Comparison of ENCODE assay signal across 10 cellular contexts in the genomic region with DNA sequence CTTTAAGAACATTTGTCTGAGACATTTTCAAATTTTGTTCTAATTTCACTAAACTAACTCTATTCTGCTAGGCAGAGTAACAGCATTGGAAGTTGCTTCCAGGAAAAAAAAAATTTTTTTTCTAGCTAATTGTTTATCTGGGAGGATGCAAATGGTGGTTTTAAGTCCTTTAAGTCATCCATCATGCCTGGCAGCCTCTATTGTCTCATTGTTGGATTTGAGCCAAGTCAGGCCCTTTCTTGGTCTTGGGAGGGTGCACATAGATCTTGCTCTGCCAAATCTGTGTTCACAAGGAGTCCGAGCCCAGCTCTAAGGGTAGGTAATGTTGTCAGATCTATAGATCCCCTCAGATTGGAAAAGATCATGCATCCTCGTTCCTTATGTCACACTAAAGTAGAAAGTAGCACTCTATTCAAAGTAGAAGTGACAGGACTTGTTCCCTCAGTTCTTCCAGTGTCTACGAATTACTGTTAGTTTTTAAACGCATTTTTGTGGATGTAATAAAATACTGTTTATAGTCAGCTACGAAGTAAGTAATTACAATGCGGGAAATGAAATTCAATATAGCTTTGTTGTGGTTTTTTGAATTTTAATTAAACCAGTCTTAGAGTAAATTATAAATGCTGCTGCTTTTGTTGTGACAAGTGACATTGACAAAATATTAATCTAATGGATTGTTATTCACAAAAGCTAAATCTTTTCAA.
DNase-seq lines count a peak whose midpoint lies in the region; ATAC-seq, FAIRE-seq and TF ChIP-seq lines count a peak whose summit lies in the region.
"Had no signal": no experiment of that assay in that cellular context is flagged by ENCODE, and none has a peak within 500 bp of the region (broad histone marks: within the 10 kb centered on the region; RNA-seq: fewer than 3 reads in every experiment).

No MANE protein-coding gene starts in this region.

- BruUV-seq in HepG2 (replicated peaks; lab: Mats Ljungman, UMichigan) = no TSS peak

- in situ Hi-C loops in HepG2 (cut with HindIII; ENCODE audit: extremely low pct_ligation_motif_present, low pct_unique_long_range_greater_than_20kb) = no loop called here

- no peaks in the 10 kb centered on the region for H3K36me3 Mint-ChIP-seq in activated CD4-positive, alpha-beta memory T cell treated with anti-CD3 and anti-CD28 coated beads, Interleukin-2, amount 10 ng/mL, durations not matched to agents 7 days and 5 days (ENCODE audit: low read depth)
- no peaks in the 10 kb centered on the region for H3K36me3 Mint-ChIP-seq in stimulated activated naive B cell treated with anti-CD40 and anti-IgM and Interleukin-4, amounts not matched to agents 10 μg/mL and 1 μg/mL and 100 μg/mL, for 72 hours

- CTCF ChIA-PET in HepG2 (lab: Yijun Ruan, JAX; ENCODE audit: low intra/inter-chr PET ratio, low total read pairs) = no interaction called here
- CTCF ChIA-PET in activated CD4-positive, alpha-beta memory T cell treated with anti-CD3 and anti-CD28 coated beads, Interleukin-2, amount 10 ng/mL, durations not matched to agents 7 days and 5 days (lab: Charles Lee) = no interaction called here

- peaks cover 16 to 60% (median 49%) of the 10 kb centered on the region in 10 experiments for H3K4me1 ChIP-seq in BLaER1 treated with 17β-estradiol and CSF1 and Interleukin-3, amounts not matched to agents 10 nM and 100 nM
- H3K4me1 ChIP-seq in HepG2 (ENCODE audit: insufficient read depth, low read length) = peaks cover 68% of the 10 kb centered on the region

- no peak overlapping the region for H3K4me3 ChIP-seq in BLaER1 treated with 17β-estradiol and CSF1 and Interleukin-3, amounts not matched to agents 10 nM and 100 nM
- no peak overlapping the region for H3K4me3 ChIP-seq in HepG2 (replicated peaks in 1 of 3; ENCODE audit: insufficient read depth in 1 of 3, low read depth in 2 of 3, low read length in 3 of 3)
- H3K4me3 ChIP-seq: thyroid gland had no signal

- ATAC-seq in HepG2 = no peak
- ATAC-seq in HG02938 (IDR thresholded peaks at IDR 0.05; ENCODE audit: unreplicated experiment) = no peak
- ATAC-seq in stimulated activated naive B cell treated with anti-CD40 and anti-IgM and Interleukin-4, amounts not matched to agents 10 μg/mL and 1 μg/mL and 100 μg/mL, for 72 hours (replicated peaks) = no peak
- ATAC-seq: activated T-cell treated with anti-CD3 and anti-CD28 coated beads, Interleukin-2, amount 50 U/mL, for 4 hours had no signal

- peaks cover 26% of the 10 kb centered on the region for H3K4me1 Mint-ChIP-seq in activated CD4-positive, alpha-beta memory T cell treated with anti-CD3 and anti-CD28 coated beads, Interleukin-2, amount 10 ng/mL, durations not matched to agents 7 days and 5 days
- no peaks in the 10 kb centered on the region for H3K4me1 Mint-ChIP-seq in stimulated activated naive B cell treated with anti-CD40 and anti-IgM and Interleukin-4, amounts not matched to agents 10 μg/mL and 1 μg/mL and 100 μg/mL, for 72 hours

- H4K20me1 ChIP-seq in BLaER1 treated with 17β-estradiol and CSF1 and Interleukin-3, amounts not matched to agents 10 nM and 100 nM = no peaks in the 10 kb centered on the region
- no peaks in the 10 kb centered on the region for H4K20me1 ChIP-seq in HepG2 (ENCODE audit: insufficient read depth, low read length)

- TF ChIP-seq EP300 in HepG2 (IDR thresholded peaks at IDR 0.05; ENCODE audit: low read depth in 2 of 2, low read length in 2 of 2) = no peak
- no peak for TF ChIP-seq EP300 in HepG2 (CRISPR knock-in tag; IDR thresholded peaks at IDR 0.05; ENCODE audit: borderline replicate concordance)

- no peaks in the 10 kb centered on the region for H3K27me3 ChIP-seq in BLaER1 treated with 17β-estradiol and CSF1 and Interleukin-3, amounts not matched to agents 10 nM and 100 nM
- no peaks in the 10 kb centered on the region for H3K27me3 ChIP-seq in HepG2 (ENCODE audit: control insufficient read depth in 1 of 2, insufficient read depth in 2 of 2, low read length in 2 of 2)
- H3K27me3 ChIP-seq: thyroid gland had no signal

- POLR2A ChIA-PET in HepG2 (lab: Yijun Ruan, JAX) = interaction anchor here (0.7 to 2.6 kb wide), 2 partner anchors 15 to 293 kb away, joined by 3 to 6 read pairs; no protein-coding TSS in a partner anchor
- POLR2A ChIA-PET in activated CD4-positive, alpha-beta memory T cell treated with anti-CD3 and anti-CD28 coated beads, Interleukin-2, amount 10 ng/mL, durations not matched to agents 7 days and 5 days (lab: Charles Lee) = interaction anchor here (0.6 kb wide), 1 partner anchor 20 kb away, joined by 3 read pairs; no protein-coding TSS in a partner anchor

- no peak for TF ChIP-seq RAD21 in HepG2 (CRISPR knock-in tag; IDR thresholded peaks at IDR 0.05)

- no peak overlapping the region for H3K9ac ChIP-seq in BLaER1 treated with 17β-estradiol and CSF1 and Interleukin-3, amounts not matched to agents 10 nM and 100 nM
- H3K9ac ChIP-seq in HepG2 (ENCODE audit: insufficient read depth, low read depth, low read length) = no peak overlapping the region

- peaks cover 32% of the 10 kb centered on the region for H3K79me2 ChIP-seq in HepG2 (ENCODE audit: insufficient read depth, low read length)

- intact Hi-C loops in HepG2 (cut with micrococcal nuclease; ENCODE audit: unreplicated experiment) = no loop called here

- no peaks in the 10 kb centered on the region for H3K9me3 Mint-ChIP-seq in activated CD4-positive, alpha-beta memory T cell treated with anti-CD3 and anti-CD28 coated beads, Interleukin-2, amount 10 ng/mL, durations not matched to agents 7 days and 5 days
- no peaks in the 10 kb centered on the region for H3K9me3 Mint-ChIP-seq in stimulated activated naive B cell treated with anti-CD40 and anti-IgM and Interleukin-4, amounts not matched to agents 10 μg/mL and 1 μg/mL and 100 μg/mL, for 72 hours
- H3K9me3 Mint-ChIP-seq: activated T-cell treated with anti-CD3 and anti-CD28 coated beads, Interleukin-2, amount 50 U/mL, for 4 hours had no signal

- 97% methylated on average over 6 of the region's 6 CpGs for WGBS in HepG2 (ENCODE audit: low lambda C conversion rate)

- H3K27ac ChIP-seq in BLaER1 treated with 17β-estradiol and CSF1 and Interleukin-3, amounts not matched to agents 10 nM and 100 nM = no peak overlapping the region
- H3K27ac ChIP-seq in HepG2 (ENCODE audit: extremely low read length, insufficient read depth, low read length) = no peak overlapping the region

- H2AFZ ChIP-seq in HepG2 (ENCODE audit: low read length) = no peak overlapping the region

- H3K9me3 ChIP-seq in BLaER1 treated with 17β-estradiol and CSF1 and Interleukin-3, amounts not matched to agents 10 nM and 100 nM (replicated peaks in 1 of 11) = peaks cover 0 to 7% (median 0%) of the 10 kb centered on the region in 11 experiments; a peak in 1 of 22 replicates
- no peaks in the 10 kb centered on the region for H3K9me3 ChIP-seq in HepG2 (ENCODE audit: low read length)
- H3K9me3 ChIP-seq: thyroid gland had no signal

- peaks cover 20% of the 10 kb centered on the region for H3K27me3 Mint-ChIP-seq in activated CD4-positive, alpha-beta memory T cell treated with anti-CD3 and anti-CD28 coated beads, Interleukin-2, amount 10 ng/mL, durations not matched to agents 7 days and 5 days
- H3K27me3 Mint-ChIP-seq in stimulated activated naive B cell treated with anti-CD40 and anti-IgM and Interleukin-4, amounts not matched to agents 10 μg/mL and 1 μg/mL and 100 μg/mL, for 72 hours = peaks cover 6 to 9% of the 10 kb centered on the region in 2 donors

- DNase-seq in NCI-H1417 (lab: John Stamatoyannopoulos, UW) (peak; percentile 74 to 99 (median 95)), SW480 (ENCODE audit: low spot score) (peak; percentile 39), HepG2 (ENCODE audit: low spot score) (no peak), putamen (ENCODE audit: low spot score) (no peak)
- DNase-seq in activated CD4-positive, alpha-beta memory T cell treated with anti-CD3 and anti-CD28 coated beads, Interleukin-2, amount 10 ng/mL, durations not matched to agents 7 days and 5 days = no peak
- DNase-seq in stimulated activated naive B cell treated with anti-CD40 and anti-IgM and Interleukin-4, amounts not matched to agents 10 μg/mL and 1 μg/mL and 100 μg/mL, for 72 hours = no peak
- DNase-seq: activated T-cell treated with anti-CD3 and anti-CD28 coated beads, Interleukin-2, amount 50 U/mL, for 4 hours had no signal

- H3K4me3 Mint-ChIP-seq in activated CD4-positive, alpha-beta memory T cell treated with anti-CD3 and anti-CD28 coated beads, Interleukin-2, amount 10 ng/mL, durations not matched to agents 7 days and 5 days = no peak overlapping the region
- no peak overlapping the region for H3K4me3 Mint-ChIP-seq in stimulated activated naive B cell treated with anti-CD40 and anti-IgM and Interleukin-4, amounts not matched to agents 10 μg/mL and 1 μg/mL and 100 μg/mL, for 72 hours
- H3K4me3 Mint-ChIP-seq: activated T-cell treated with anti-CD3 and anti-CD28 coated beads, Interleukin-2, amount 50 U/mL, for 4 hours had no signal

- peak overlapping the region; percentile 13 to 81 (median 64); a peak in 19 of 22 replicates for H3K4me2 ChIP-seq in BLaER1 treated with 17β-estradiol and CSF1 and Interleukin-3, amounts not matched to agents 10 nM and 100 nM
- no peak overlapping the region for H3K4me2 ChIP-seq in HepG2 (ENCODE audit: low read depth, low read length)

- TF ChIP-seq POLR2A in HepG2 (IDR thresholded peaks at IDR 0.05; ENCODE audit: insufficient read depth in 1 of 2, low read depth in 2 of 2, low read length in 2 of 2) = no peak

- no peak for FAIRE-seq in HepG2 (lab: Jason Lieb, UNC)

- no peak for TF ChIP-seq CTCF in HepG2 (CRISPR knock-in tag; IDR thresholded peaks at IDR 0.05)

- H3K27ac Mint-ChIP-seq in activated CD4-positive, alpha-beta memory T cell treated with anti-CD3 and anti-CD28 coated beads, Interleukin-2, amount 10 ng/mL, durations not matched to agents 7 days and 5 days = no peak overlapping the region
- H3K27ac Mint-ChIP-seq in stimulated activated naive B cell treated with anti-CD40 and anti-IgM and Interleukin-4, amounts not matched to agents 10 μg/mL and 1 μg/mL and 100 μg/mL, for 72 hours = no peak overlapping the region

- no peaks in the 10 kb centered on the region for H3K36me3 ChIP-seq in BLaER1 treated with 17β-estradiol and CSF1 and Interleukin-3, amounts not matched to agents 10 nM and 100 nM
- H3K36me3 ChIP-seq in HepG2 (replicated peaks in 1 of 2; ENCODE audit: control insufficient read depth in 1 of 2, insufficient read depth in 2 of 2, low read length in 2 of 2) = no peaks in the 10 kb centered on the region
- H3K36me3 ChIP-seq: thyroid gland had no signal

TF ChIP-seq in HepG2, 621 proteins besides CTCF, POLR2A, EP300 and RAD21 (continues in another document):
- TF ChIP-seq WIZ (CRISPR knock-in tag; IDR thresholded peaks at IDR 0.05) (no peak), RFX1 (IDR thresholded peaks at IDR 0.05) (no peak), ZNF138 (CRISPR knock-in tag; IDR thresholded peaks at IDR 0.05; ENCODE audit: low read depth) (no peak), MBNL3 (CRISPR knock-in tag; conservative IDR thresholded peaks at IDR 0.05) (no peak), FOXJ3 (CRISPR knock-in tag; IDR thresholded peaks at IDR 0.05; ENCODE audit: borderline replicate concordance) (0 out of 2 replicates have a peak, but pooled peaks have one; percentile 18), ONECUT2 (CRISPR knock-in tag; IDR thresholded peaks at IDR 0.05) (no peak), HNRNPL (IDR thresholded peaks at IDR 0.05; ENCODE audit: low read depth, low read length) (no peak)

Comparison
In these comparisons a context has a peak if more than half of its experiments do, and no peak if none do; other contexts are left out.
1. DNase-seq: peak in NCI-H1417 (3 of 3) and SW480 (single experiment); none in HepG2 (single experiment), activated CD4-positive, alpha-beta memory T cell treated with anti-CD3 and anti-CD28 coated beads, Interleukin-2, amount 10 ng/mL, durations not matched to agents 7 days and 5 days (single experiment), stimulated activated naive B cell treated with anti-CD40 and anti-IgM and Interleukin-4, amounts not matched to agents 10 μg/mL and 1 μg/mL and 100 μg/mL, for 72 hours (single experiment) and putamen (single experiment).